26 cellular contexts compared by ENCODE assay signal in the genomic region with DNA sequence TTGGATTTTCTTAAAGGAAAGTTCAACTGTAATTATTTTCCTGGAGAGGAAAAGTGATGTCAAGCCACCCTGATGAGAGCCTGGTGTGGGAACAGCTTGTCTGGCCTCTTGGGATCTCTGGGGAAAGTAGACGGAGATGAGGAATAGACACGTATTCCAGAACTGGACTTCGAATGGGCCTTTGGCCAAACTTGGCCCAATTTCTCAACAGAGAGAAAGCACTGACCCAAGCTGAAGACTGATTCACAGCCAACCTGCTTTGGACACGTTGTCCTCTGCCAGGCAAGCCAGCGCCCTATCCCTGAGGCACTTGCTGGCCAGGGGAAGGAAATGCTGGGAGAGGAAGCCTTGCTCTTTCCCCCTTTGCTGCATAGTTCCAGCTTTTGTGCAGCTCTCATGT.
DNase-seq lines count a peak whose midpoint lies in the region; ATAC-seq and TF ChIP-seq lines count a peak whose summit lies in the region.
"Had no signal": no experiment of that assay in that cellular context is flagged by ENCODE, and none has a peak within 500 bp of the region (broad histone marks: within the 10 kb centered on the region; RNA-seq: fewer than 3 reads in every experiment).

No MANE protein-coding gene starts in this region.

- DNase-seq in adrenal gland, result peak in 6 of 7 donors; percentile 28 to 74 (median 52)
- peak; percentile 51 to 83 (median 67) for DNase-seq in heart left ventricle
- peak; percentile 54 to 68 for DNase-seq in psoas muscle
- DNase-seq in transverse colon, result no peak
- no peak for DNase-seq in NOMO-1 treated with DMSO at 0.1 percent for 48 hours (lab: John Stamatoyannopoulos, UW; ENCODE audit: unreplicated experiment)
- DNase-seq in cortex of kidney (lab: John Stamatoyannopoulos, UW), result no peak
- DNase-seq in activated CD8-positive, alpha-beta T cell treated with anti-CD3 and anti-CD28 coated beads, Interleukin-2, amount 10 ng/mL, durations not matched to agents 7 days and 5 days, result no peak
- DNase-seq: activated CD4-positive, alpha-beta T cell treated with anti-CD3 and anti-CD28 coated beads for 4 hours; activated naive CD4-positive, alpha-beta T cell treated with anti-CD3 and anti-CD28 coated beads for 36 hours; activated T-cell treated with anti-CD3 and anti-CD28 coated beads, Interleukin-2, amount 50 U/mL, for 4 hours; foreskin melanocyte; GOT3; NCI-H510A treated with DMSO at 0.1 percent for 48 hours; NK-92 treated with Interleukin-12 subunit alpha and Interleukin-12 subunit beta, amount 100 ng/mL, for 24 hours; stimulated activated naive CD8-positive, alpha-beta T cell treated with anti-CD3 and anti-CD28 coated beads, Interleukin-15, amount 100 ng/mL, for 72 hours; upper lobe of left lung had no signal

- no peak overlapping the region for H3K4me3 ChIP-seq in adrenal gland
- no peak overlapping the region for H3K4me3 ChIP-seq in heart left ventricle
- H3K4me3 ChIP-seq in psoas muscle, result no peak overlapping the region
- H3K4me3 ChIP-seq in transverse colon, result no peak overlapping the region
- H3K4me3 ChIP-seq: A549, lung, SJSA1, upper lobe of left lung had no signal

- POLR2A ChIA-PET in activated CD8-positive, alpha-beta T cell treated with anti-CD3 and anti-CD28 coated beads, Interleukin-2, amount 10 ng/mL, durations not matched to agents 7 days and 5 days (lab: Charles Lee), result no interaction called here

- H3K27me3 Mint-ChIP-seq in activated CD8-positive, alpha-beta T cell treated with anti-CD3 and anti-CD28 coated beads, Interleukin-2, amount 10 ng/mL, durations not matched to agents 7 days and 5 days (ENCODE audit: low read depth), result no peaks in the 10 kb centered on the region
- H3K27me3 Mint-ChIP-seq: B cell; stimulated activated naive CD8-positive, alpha-beta T cell treated with anti-CD3 and anti-CD28 coated beads, Interleukin-15, amount 100 ng/mL, for 72 hours had no signal

- in situ Hi-C loops in transverse colon (cut with MboI; ENCODE audit: low pct_ligation_motif_present in 1 of 4, low pct_unique_long_range_greater_than_20kb in 1 of 4, low sequenced_read_pairs in 3 of 4), result no loop called here

- no peak for TF ChIP-seq POLR2A in adrenal gland (IDR thresholded peaks at IDR 0.05)
- no peak for TF ChIP-seq POLR2A in heart left ventricle (IDR thresholded peaks at IDR 0.05)
- no peak for TF ChIP-seq POLR2A in transverse colon (IDR thresholded peaks at IDR 0.05)

- TF ChIP-seq EP300 in transverse colon (IDR thresholded peaks at IDR 0.05; ENCODE audit: low read depth), result no peak

- H3K36me3 Mint-ChIP-seq in activated CD8-positive, alpha-beta T cell treated with anti-CD3 and anti-CD28 coated beads, Interleukin-2, amount 10 ng/mL, durations not matched to agents 7 days and 5 days (ENCODE audit: low read depth), result no peaks in the 10 kb centered on the region

- H3K9me3 Mint-ChIP-seq in activated CD8-positive, alpha-beta T cell treated with anti-CD3 and anti-CD28 coated beads, Interleukin-2, amount 10 ng/mL, durations not matched to agents 7 days and 5 days (ENCODE audit: insufficient read depth), result no peaks in the 10 kb centered on the region
- H3K9me3 Mint-ChIP-seq: activated naive CD4-positive, alpha-beta T cell treated with anti-CD3 and anti-CD28 coated beads for 36 hours; activated T-cell treated with anti-CD3 and anti-CD28 coated beads, Interleukin-2, amount 50 U/mL, for 4 hours; central memory CD8-positive, alpha-beta T cell; neural crest cell; stimulated activated naive CD8-positive, alpha-beta T cell treated with anti-CD3 and anti-CD28 coated beads, Interleukin-15, amount 100 ng/mL, for 72 hours had no signal

- WGBS in adrenal gland, 4 donors, result 53 to 80% (median 72%) methylated on average over 5 of the region's 5 CpGs
- WGBS in heart left ventricle, 4 donors, result 47 to 61% (median 60%) methylated on average over 5 of the region's 5 CpGs
- WGBS in psoas muscle, 3 donors, result 34 to 44% (median 40%) methylated on average over 5 of the region's 5 CpGs
- WGBS in transverse colon (ENCODE audit: low coverage in 1 of 2), 2 donors, result 63 to 100% methylated on average over 2 to 5 of the region's 5 CpGs

- CTCF ChIA-PET in activated CD8-positive, alpha-beta T cell treated with anti-CD3 and anti-CD28 coated beads, Interleukin-2, amount 10 ng/mL, durations not matched to agents 7 days and 5 days (lab: Charles Lee), result no interaction called here

- H3K4me1 ChIP-seq in adrenal gland (replicated peaks in 1 of 2) (peaks cover 0 to 18% of the 10 kb centered on the region in 2 donors), heart left ventricle (peaks cover 0 to 33% (median 6%) of the 10 kb centered on the region in 12 donors), psoas muscle (no peaks in the 10 kb centered on the region), transverse colon (peaks cover 0 to 14% (median 6%) of the 10 kb centered on the region in 4 donors)
- H3K4me1 ChIP-seq: parathyroid adenoma had no signal

- H3K36me3 ChIP-seq in adrenal gland (replicated peaks in 1 of 2) (no peaks in the 10 kb centered on the region), heart left ventricle (no peaks in the 10 kb centered on the region), psoas muscle (ENCODE audit: insufficient read depth in 1 of 2, low read depth in 1 of 2) (no peaks in the 10 kb centered on the region), transverse colon (no peaks in the 10 kb centered on the region)
- H3K36me3 ChIP-seq: SJSA1, upper lobe of left lung had no signal

- H3K9me3 ChIP-seq in adrenal gland (replicated peaks in 1 of 3) (no peaks in the 10 kb centered on the region), heart left ventricle (no peaks in the 10 kb centered on the region), psoas muscle (no peaks in the 10 kb centered on the region), transverse colon (no peaks in the 10 kb centered on the region)
- H3K9me3 ChIP-seq: A549, SJSA1, upper lobe of left lung had no signal

- no peaks in the 10 kb centered on the region for H3K4me1 Mint-ChIP-seq in activated CD8-positive, alpha-beta T cell treated with anti-CD3 and anti-CD28 coated beads, Interleukin-2, amount 10 ng/mL, durations not matched to agents 7 days and 5 days (ENCODE audit: low read depth)
- H3K4me1 Mint-ChIP-seq: B cell; central memory CD8-positive, alpha-beta T cell; neural crest cell; stimulated activated naive CD8-positive, alpha-beta T cell treated with anti-CD3 and anti-CD28 coated beads, Interleukin-15, amount 100 ng/mL, for 72 hours had no signal

- TF ChIP-seq CTCF in 22Rv1 (IDR thresholded peaks at IDR 0.05), result no peak
- TF ChIP-seq CTCF in adrenal gland (IDR thresholded peaks at IDR 0.05), result no peak
- no peak for TF ChIP-seq CTCF in heart left ventricle (IDR thresholded peaks at IDR 0.05)
- no peak for TF ChIP-seq CTCF in psoas muscle (IDR thresholded peaks at IDR 0.05)
- no peak for TF ChIP-seq CTCF in transverse colon (IDR thresholded peaks at IDR 0.05)

- H3K27me3 ChIP-seq in adrenal gland, result no peaks in the 10 kb centered on the region
- H3K27me3 ChIP-seq in heart left ventricle, result no peaks in the 10 kb centered on the region
- no peaks in the 10 kb centered on the region for H3K27me3 ChIP-seq in psoas muscle (ENCODE audit: insufficient read depth in 3 of 3, low read length in 2 of 3)
- no peaks in the 10 kb centered on the region for H3K27me3 ChIP-seq in transverse colon
- H3K27me3 ChIP-seq: SJSA1, upper lobe of left lung had no signal

- intact Hi-C loops in adrenal gland (cut with DNase I), result no loop called here
- intact Hi-C loops in heart left ventricle (cut with DNase I), result loop anchor here in 1 of 10 donors (10.0 kb wide), 1 partner anchor 56 kb away; no protein-coding TSS in a partner anchor
- intact Hi-C loops in psoas muscle (cut with DNase I), result no loop called here
- intact Hi-C loops in transverse colon (cut with DNase I; ENCODE audit: low total_unique reads), result no loop called here

- H3K27ac ChIP-seq in 22Rv1 (peak overlapping the region; percentile 70), adrenal gland (peak overlapping the region in 1 of 5 donors; percentile 50), heart left ventricle (peak overlapping the region in 8 of 12 donors; percentile 3 to 63 (median 44)), psoas muscle (no peak overlapping the region), transverse colon (no peak overlapping the region)
- H3K27ac ChIP-seq: A549, KMS-11, parathyroid adenoma, SJSA1, upper lobe of left lung had no signal

- ATAC-seq in heart left ventricle (peak; percentile 63 to 89 (median 83)), psoas muscle (peak in 2 of 4 donors; percentile 31 to 45)
- no peak for ATAC-seq in activated CD8-positive, alpha-beta T cell treated with anti-CD3 and anti-CD28 coated beads, Interleukin-2, amount 10 ng/mL, durations not matched to agents 7 days and 5 days
- ATAC-seq: A549; activated T-cell treated with anti-CD3 and anti-CD28 coated beads, Interleukin-2, amount 50 U/mL, for 4 hours; Panc1; stimulated activated naive CD8-positive, alpha-beta T cell treated with anti-CD3 and anti-CD28 coated beads, Interleukin-15, amount 100 ng/mL, for 72 hours had no signal

- H3K27ac Mint-ChIP-seq in activated CD8-positive, alpha-beta T cell treated with anti-CD3 and anti-CD28 coated beads, Interleukin-2, amount 10 ng/mL, durations not matched to agents 7 days and 5 days, result no peak overlapping the region
- H3K27ac Mint-ChIP-seq: activated naive CD4-positive, alpha-beta T cell treated with anti-CD3 and anti-CD28 coated beads for 36 hours; B cell; stimulated activated naive CD8-positive, alpha-beta T cell treated with anti-CD3 and anti-CD28 coated beads, Interleukin-15, amount 100 ng/mL, for 72 hours had no signal

- no peak overlapping the region for H3K4me3 Mint-ChIP-seq in activated CD8-positive, alpha-beta T cell treated with anti-CD3 and anti-CD28 coated beads, Interleukin-2, amount 10 ng/mL, durations not matched to agents 7 days and 5 days
- H3K4me3 Mint-ChIP-seq: activated naive CD4-positive, alpha-beta T cell treated with anti-CD3 and anti-CD28 coated beads for 36 hours; activated T-cell treated with anti-CD3 and anti-CD28 coated beads, Interleukin-2, amount 50 U/mL, for 4 hours; B cell; central memory CD8-positive, alpha-beta T cell; neural crest cell; stimulated activated naive CD8-positive, alpha-beta T cell treated with anti-CD3 and anti-CD28 coated beads, Interleukin-15, amount 100 ng/mL, for 72 hours had no signal

Comparison
In these comparisons a context has a peak if more than half of its experiments do, and no peak if none do; other contexts are left out.
1. H3K27ac ChIP-seq: peak in 22Rv1 (single experiment) and heart left ventricle (8 of 12); none in psoas muscle (single experiment) and transverse colon (0 of 4).
2. DNase-seq: peak in adrenal gland (6 of 7), heart left ventricle (5 of 5) and psoas muscle (2 of 2); none in transverse colon (single experiment), NOMO-1 treated with DMSO at 0.1 percent for 48 hours (single experiment), cortex of kidney (single experiment) and activated CD8-positive, alpha-beta T cell treated with anti-CD3 and anti-CD28 coated beads, Interleukin-2, amount 10 ng/mL, durations not matched to agents 7 days and 5 days (single experiment).